In the genomic region with DNA sequence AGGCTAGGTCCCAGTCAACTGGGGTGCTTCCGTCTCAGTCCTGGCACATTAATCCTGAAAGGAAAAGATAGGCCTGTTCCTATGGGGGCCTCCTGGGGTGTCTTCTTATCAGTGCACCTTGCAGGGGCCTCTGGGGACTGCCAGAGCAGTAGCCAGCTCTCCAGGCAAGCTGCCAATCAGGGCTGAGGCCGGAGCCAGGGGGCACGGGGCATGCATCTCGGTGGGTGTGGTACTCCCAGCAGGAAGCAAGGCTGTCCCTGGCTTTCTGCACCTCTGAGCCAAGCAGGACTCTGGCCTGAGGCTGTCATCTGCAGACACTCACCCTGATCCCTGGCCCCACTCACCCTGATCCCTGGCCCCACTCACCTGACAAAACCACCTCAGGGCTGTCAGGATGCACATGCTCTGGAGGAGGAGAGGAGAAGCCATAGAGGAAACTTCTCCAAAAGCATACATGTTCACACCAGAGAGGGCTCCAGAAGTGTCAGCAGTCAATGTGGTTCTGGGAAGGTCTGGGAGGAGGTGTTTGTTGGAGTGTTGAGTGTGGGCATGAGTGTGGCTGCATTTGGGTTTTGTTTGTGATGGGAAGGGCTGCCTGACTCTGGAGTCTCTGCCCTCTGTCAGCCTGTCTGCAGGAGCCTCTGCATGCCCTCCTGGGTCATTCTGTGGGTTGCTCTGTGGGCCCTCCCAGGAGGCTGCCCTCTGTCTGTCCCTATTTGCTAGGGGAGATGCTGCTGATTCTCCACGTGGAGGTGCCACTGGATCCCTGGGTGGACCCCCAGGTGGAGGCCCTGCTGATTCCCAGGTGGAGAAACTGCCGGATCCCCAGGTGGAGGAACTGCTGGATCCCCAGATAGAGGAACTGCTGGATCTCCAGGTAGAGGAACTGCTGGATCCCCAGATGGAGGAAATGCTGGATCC, we compare ENCODE assay signal across 23 cellular contexts.
"Had no signal": no experiment of that assay in that cellular context is flagged by ENCODE, and none has a peak within 500 bp of the region (broad histone marks: within the 10 kb centered on the region; RNA-seq: fewer than 3 reads in every experiment).

No MANE protein-coding gene starts in this region.

- DNase-seq: IMR-90, Karpas-422, KG1, MG63, NCI-H1092, NCI-H1436, NCI-H187, NCI-H2029, NCI-H2081 treated with DMSO at 0.1 percent for 48 hours, NCI-H2171, NCI-H345, NCI-H446 treated with DMSO at 0.1 percent for 48 hours, NCI-H510A treated with DMSO at 0.1 percent for 48 hours, NCI-H526, NCI-H82, OCI-M1, PC-9, Peyer's patch, SHP77 treated with DMSO at 0.1 percent for 48 hours, SJCRH30, SW 1271 had no signal

- ATAC-seq: HepG2, Right ventricle myocardium inferior had no signal

- H3K4me1 ChIP-seq: Peyer's patch, SJCRH30 had no signal

- H3K27ac ChIP-seq: PC-9, Peyer's patch, SJCRH30 had no signal

- H3K4me2 ChIP-seq: PC-9 had no signal

- H3K9me3 ChIP-seq: MG63, Peyer's patch, SJCRH30 had no signal

- H3K4me3 ChIP-seq: MG63, PC-9, Peyer's patch, SJCRH30 had no signal

- H3K27me3 ChIP-seq: SJCRH30 had no signal

- H2AFZ ChIP-seq: PC-9 had no signal

- H3K36me3 ChIP-seq: MG63, Peyer's patch, SJCRH30 had no signal
